ENCODE assay signal across 19 cellular contexts in genomic region chr16:77207029-77207428, GRCh38. TPM values are rescaled to one million over a fixed set of nuclear protein-coding genes. Genes with fewer than 3 reads are reported as not detected.
DNase-seq lines count a peak whose midpoint lies in the region; ATAC-seq, FAIRE-seq and TF ChIP-seq lines count a peak whose summit lies in the region.
"Had no signal": no experiment of that assay in that cellular context is flagged by ENCODE, and none has a peak within 500 bp of the region (broad histone marks: within the 10 kb centered on the region; RNA-seq: fewer than 3 reads in every experiment).

No MANE protein-coding gene starts in this region.

- DNase-seq in HepG2 (ENCODE audit: low spot score): no peak
- no peak for DNase-seq in right lobe of liver
- no peak for DNase-seq in WERI-Rb-1
- no peak for DNase-seq in breast epithelium (ENCODE audit: low spot score in 2 of 2)
- DNase-seq in ascending aorta (ENCODE audit: low spot score in 2 of 2): no peak
- DNase-seq in HUDEP-2 (lab: John Stamatoyannopoulos, UW; ENCODE audit: unreplicated experiment in 76 of 76): no peak
- DNase-seq: 8988T; C1 segment of cervical spinal cord; Calu3; CD4-positive, alpha-beta T cell; DMS 273 treated with DMSO at 0.1 percent for 48 hours; H9; IMR-90; KG1 had no signal

- WGBS in HepG2 (ENCODE audit: low lambda C conversion rate): 52% methylated on average over 5 of the region's 5 CpGs
- WGBS in right lobe of liver (ENCODE audit: insufficient coverage, low coverage, low lambda C conversion rate, missing lambda C conversion rate): 49% methylated on average over 4 of the region's 5 CpGs
- 63% methylated on average over 5 of the region's 5 CpGs for WGBS in liver

- no peaks in the 10 kb centered on the region for H3K79me2 ChIP-seq in HepG2 (ENCODE audit: insufficient read depth, low read length)

- no peaks in the 10 kb centered on the region for H4K20me1 ChIP-seq in HepG2 (ENCODE audit: insufficient read depth, low read length)

- BruUV-seq in HepG2 (replicated peaks; lab: Mats Ljungman, UMichigan): no TSS peak

- no peak for FAIRE-seq in HepG2 (lab: Jason Lieb, UNC)
- FAIRE-seq: GM18507, HTR-8/SVneo had no signal

- TF ChIP-seq CTCF in HepG2 (CRISPR knock-in tag; IDR thresholded peaks at IDR 0.05): no peak
- TF ChIP-seq CTCF in right lobe of liver (IDR thresholded peaks at IDR 0.05): no peak
- TF ChIP-seq CTCF in WERI-Rb-1 (IDR thresholded peaks at IDR 0.05; ENCODE audit: low read depth, low read length): no peak
- TF ChIP-seq CTCF in liver (IDR thresholded peaks at IDR 0.05; ENCODE audit: low read depth, low read length, missing input control): no peak
- TF ChIP-seq CTCF in breast epithelium (IDR thresholded peaks at IDR 0.05): no peak
- no peak for TF ChIP-seq CTCF in ascending aorta (IDR thresholded peaks at IDR 0.05)

- TF ChIP-seq RAD21 in HepG2 (CRISPR knock-in tag; IDR thresholded peaks at IDR 0.05) (no peak), liver (IDR thresholded peaks at IDR 0.05) (no peak)

- H3K4me1 ChIP-seq in HepG2 (ENCODE audit: insufficient read depth, low read length) (peaks cover 6% of the 10 kb centered on the region), right lobe of liver (no peaks in the 10 kb centered on the region), liver (ENCODE audit: control insufficient read depth in 4 of 4, insufficient read depth in 4 of 4, low read length in 3 of 4) (peaks cover 0 to 1% (median 0%) of the 10 kb centered on the region in 4 donors), breast epithelium (no peaks in the 10 kb centered on the region), ascending aorta (peaks cover 0 to under 1% of the 10 kb centered on the region in 2 donors)

- no peak overlapping the region for H3K4me2 ChIP-seq in HepG2 (ENCODE audit: low read depth, low read length)

- in situ Hi-C loops in HepG2 (cut with HindIII; ENCODE audit: extremely low pct_ligation_motif_present, low pct_unique_long_range_greater_than_20kb): no loop called here

- H3K9me3 ChIP-seq in HepG2 (ENCODE audit: low read length): no peaks in the 10 kb centered on the region
- H3K9me3 ChIP-seq in right lobe of liver: no peaks in the 10 kb centered on the region
- H3K9me3 ChIP-seq in WERI-Rb-1 (ENCODE audit: severe bottlenecking): no peaks in the 10 kb centered on the region
- no peaks in the 10 kb centered on the region for H3K9me3 ChIP-seq in liver (ENCODE audit: control insufficient read depth in 4 of 4, low read length in 3 of 4)
- no peaks in the 10 kb centered on the region for H3K9me3 ChIP-seq in breast epithelium
- no peaks in the 10 kb centered on the region for H3K9me3 ChIP-seq in ascending aorta

- no peak for TF ChIP-seq EP300 in HepG2 (IDR thresholded peaks at IDR 0.05; ENCODE audit: low read depth in 2 of 2, low read length in 2 of 2)
- no peak for TF ChIP-seq EP300 in HepG2 (CRISPR knock-in tag; IDR thresholded peaks at IDR 0.05; ENCODE audit: borderline replicate concordance)

- H3K27me3 ChIP-seq in HepG2 (ENCODE audit: control insufficient read depth in 1 of 2, insufficient read depth in 2 of 2, low read length in 2 of 2) (peaks cover 0 to 13% of the 10 kb centered on the region in 2 experiments; a peak in 2 of 5 replicates), right lobe of liver (no peaks in the 10 kb centered on the region), WERI-Rb-1 (ENCODE audit: insufficient read depth, low read depth, severe bottlenecking) (no peaks in the 10 kb centered on the region), liver (ENCODE audit: control insufficient read depth in 4 of 4, insufficient read depth in 4 of 4, low read length in 3 of 4) (no peaks in the 10 kb centered on the region), breast epithelium (no peaks in the 10 kb centered on the region), ascending aorta (no peaks in the 10 kb centered on the region)

- no peak overlapping the region for H2AFZ ChIP-seq in HepG2 (ENCODE audit: low read length)
- H2AFZ ChIP-seq: GM23248 had no signal

- no peaks in the 10 kb centered on the region for H3K36me3 ChIP-seq in HepG2 (replicated peaks in 1 of 2; ENCODE audit: control insufficient read depth in 1 of 2, insufficient read depth in 2 of 2, low read length in 2 of 2)
- H3K36me3 ChIP-seq in right lobe of liver: no peaks in the 10 kb centered on the region
- H3K36me3 ChIP-seq in WERI-Rb-1: no peaks in the 10 kb centered on the region; the same call in 1 of the 2 replicates
- no peaks in the 10 kb centered on the region for H3K36me3 ChIP-seq in liver (ENCODE audit: control insufficient read depth in 4 of 4, insufficient read depth in 3 of 4, low read depth in 1 of 4, low read length in 3 of 4)
- H3K36me3 ChIP-seq in breast epithelium: no peaks in the 10 kb centered on the region
- no peaks in the 10 kb centered on the region for H3K36me3 ChIP-seq in ascending aorta

- intact Hi-C loops in HepG2 (cut with micrococcal nuclease; ENCODE audit: unreplicated experiment): no loop called here
- intact Hi-C loops in right lobe of liver (cut with DNase I): no loop called here
- intact Hi-C loops in breast epithelium (cut with DNase I; ENCODE audit: low total_unique reads): no loop called here
- intact Hi-C loops in ascending aorta (cut with DNase I): no loop called here

- CTCF ChIA-PET in HepG2 (lab: Yijun Ruan, JAX; ENCODE audit: low intra/inter-chr PET ratio, low total read pairs): no interaction called here

- H3K27ac ChIP-seq in HepG2 (ENCODE audit: extremely low read length, insufficient read depth, low read length) (no peak overlapping the region), right lobe of liver (no peak overlapping the region), WERI-Rb-1 (peak overlapping the region; percentile 78; the same call in 1 of the 2 replicates), liver (ENCODE audit: low read depth in 1 of 2, low read length in 2 of 2) (no peak overlapping the region), breast epithelium (no peak overlapping the region), ascending aorta (no peak overlapping the region)
- H3K27ac ChIP-seq: GM23248 had no signal

- H3K9ac ChIP-seq in HepG2 (ENCODE audit: insufficient read depth, low read depth, low read length): no peak overlapping the region
- no peak overlapping the region for H3K9ac ChIP-seq in liver (ENCODE audit: low read depth in 1 of 2, low read length in 2 of 2)
- H3K9ac ChIP-seq: GM23248 had no signal

- TF ChIP-seq POLR2A in HepG2 (IDR thresholded peaks at IDR 0.05; ENCODE audit: insufficient read depth in 1 of 2, low read depth in 2 of 2, low read length in 2 of 2) (no peak), right lobe of liver (IDR thresholded peaks at IDR 0.05) (no peak), breast epithelium (IDR thresholded peaks at IDR 0.05) (no peak)

- H3K4me3 ChIP-seq in HepG2 (replicated peaks in 1 of 3; ENCODE audit: insufficient read depth in 1 of 3, low read depth in 2 of 3, low read length in 3 of 3): no peak overlapping the region
- H3K4me3 ChIP-seq in right lobe of liver: no peak overlapping the region
- no peak overlapping the region for H3K4me3 ChIP-seq in WERI-Rb-1 (ENCODE audit: low read depth, low read length)
- no peak overlapping the region for H3K4me3 ChIP-seq in liver (ENCODE audit: low read depth in 1 of 3, low read length in 3 of 3)
- H3K4me3 ChIP-seq in breast epithelium: no peak overlapping the region
- no peak overlapping the region for H3K4me3 ChIP-seq in ascending aorta
- H3K4me3 ChIP-seq: GM23248 had no signal

- ATAC-seq in HepG2: no peak
- ATAC-seq in right lobe of liver: no peak

- POLR2A ChIA-PET in HepG2 (lab: Yijun Ruan, JAX): no interaction called here

RNA-seq across cellular contexts. Expression of gene SYCE1L, which starts 7.8 kb away (rescaled TPM):
- 0.22 TPM in 1 of 2 replicates, not detected in the other for total RNA-seq in HepG2 (2016; rRNA removed; fragmentation: Illumina TruSeq; extraction: Trizol)
- total RNA-seq in HepG2 (2016; cell fraction: cytosol; rRNA removed; fragmentation: Illumina TruSeq; extraction: Trizol; ENCODE audit: low read depth): not detected in 2 replicates
- not detected in 2 replicates for total RNA-seq in HepG2 (2016; cell fraction: insoluble cytoplasmic fraction; rRNA removed; fragmentation: Illumina TruSeq; extraction: Trizol)
- total RNA-seq in HepG2 (2016; cell fraction: membrane; rRNA removed; fragmentation: Illumina TruSeq; extraction: Trizol): 3.0 TPM in 1 of 2 replicates, not detected in the other
- total RNA-seq in HepG2 (2016; cell fraction: nucleus; rRNA removed; fragmentation: Illumina TruSeq; extraction: Trizol): 0.63 TPM in 1 of 2 replicates, not detected in the other
- polyA plus RNA-seq in HepG2 (2011; rRNA removed): 0.16 TPM in 1 of 2 replicates, not detected in the other
- polyA plus RNA-seq in HepG2 (2011; cell fraction: cytosol; rRNA removed): not detected in 2 replicates
- polyA plus RNA-seq in HepG2 (2011; cell fraction: nucleus; rRNA removed): 0.61 and 0.74 TPM in 2 replicates
- polyA plus RNA-seq in HepG2 (2012): 0.17 TPM in 1 of 2 replicates, not detected in the other
- polyA plus RNA-seq in HepG2 (2016; cell fraction: cytosol; fragmentation: Illumina TruSeq; extraction: Trizol; ENCODE audit: low read depth): 0.26 TPM in 1 of 2 replicates, not detected in the other
- polyA plus RNA-seq in HepG2 (2016; cell fraction: insoluble cytoplasmic fraction; fragmentation: Illumina TruSeq; extraction: Trizol; ENCODE audit: low read depth): not detected in 2 replicates
- polyA plus RNA-seq in HepG2 (2016; cell fraction: membrane; fragmentation: Illumina TruSeq; extraction: Trizol; ENCODE audit: low read depth): not detected in 2 replicates
- 0.82 and 1.3 TPM in 2 replicates for polyA plus RNA-seq in HepG2 (2016; cell fraction: nucleus; fragmentation: Illumina TruSeq; extraction: Trizol; ENCODE audit: insufficient read depth, low read depth)
- not detected in 2 replicates for polyA minus RNA-seq in HepG2 (2011; rRNA and poly(A)+ RNA removed; ENCODE audit: low replicate concordance)
- polyA minus RNA-seq in HepG2 (2011; cell fraction: cytosol; rRNA and poly(A)+ RNA removed): not detected in 2 replicates
- polyA minus RNA-seq in HepG2 (2011; cell fraction: nucleus; rRNA and poly(A)+ RNA removed): not detected in 2 replicates
- total RNA-seq in right lobe of liver: 1 to 10 TPM in 5 of 6 experiments, not detected in 1; 1.1 to 2.2 (median 1.4) TPM
- not detected for total RNA-seq in liver
- under 1 TPM; 0.51 to 0.69 TPM for polyA plus RNA-seq in liver
- 1 to 10 TPM in 2 of 3 donors, under 1 TPM in 1; 0.48 to 5.1 (median 3.6) TPM for total RNA-seq in breast epithelium
- not detected for total RNA-seq in ascending aorta
- total RNA-seq: Daoy, GM23248, IMR-90 had no signal
- polyA plus RNA-seq: GM23248 had no signal

RNA-seq across cellular contexts. Expression of gene MON1B, which starts 16.0 kb away (rescaled TPM):
- total RNA-seq in HepG2 (2016; rRNA removed; fragmentation: Illumina TruSeq; extraction: Trizol) (13.8 and 15.6 TPM in 2 replicates), right lobe of liver (10 to 100 TPM; 16.6 to 30.1 (median 27.3) TPM), liver (10 to 100 TPM in 1 of 2 donors, 1 to 10 TPM in 1; 7.1 to 14.1 TPM), breast epithelium (10 to 100 TPM; 21.6 to 26.6 (median 22.5) TPM), ascending aorta (31.9 TPM)
- 1.8 and 2.0 TPM in 2 replicates for total RNA-seq in HepG2 (2016; cell fraction: cytosol; rRNA removed; fragmentation: Illumina TruSeq; extraction: Trizol; ENCODE audit: low read depth)
- total RNA-seq in HepG2 (2016; cell fraction: insoluble cytoplasmic fraction; rRNA removed; fragmentation: Illumina TruSeq; extraction: Trizol): 11.5 and 16.2 TPM in 2 replicates
- 5.9 and 6.3 TPM in 2 replicates for total RNA-seq in HepG2 (2016; cell fraction: membrane; rRNA removed; fragmentation: Illumina TruSeq; extraction: Trizol)
- 13.9 and 18.2 TPM in 2 replicates for total RNA-seq in HepG2 (2016; cell fraction: nucleus; rRNA removed; fragmentation: Illumina TruSeq; extraction: Trizol)
- polyA plus RNA-seq in HepG2 (2011; rRNA removed) (13.4 and 15.5 TPM in 2 replicates), liver (10 to 100 TPM; 10.7 to 23.5 TPM)
- polyA plus RNA-seq in HepG2 (2011; cell fraction: cytosol; rRNA removed): 11.1 and 13.9 TPM in 2 replicates
- 54.1 and 62.7 TPM in 2 replicates for polyA plus RNA-seq in HepG2 (2011; cell fraction: nucleus; rRNA removed)
- polyA plus RNA-seq in HepG2 (2012): 12.2 and 15.6 TPM in 2 replicates
- 1.2 and 1.4 TPM in 2 replicates for polyA plus RNA-seq in HepG2 (2016; cell fraction: cytosol; fragmentation: Illumina TruSeq; extraction: Trizol; ENCODE audit: low read depth)
- polyA plus RNA-seq in HepG2 (2016; cell fraction: insoluble cytoplasmic fraction; fragmentation: Illumina TruSeq; extraction: Trizol; ENCODE audit: low read depth): 14.6 and 21.8 TPM in 2 replicates
- 5.9 and 6.0 TPM in 2 replicates for polyA plus RNA-seq in HepG2 (2016; cell fraction: membrane; fragmentation: Illumina TruSeq; extraction: Trizol; ENCODE audit: low read depth)
- polyA plus RNA-seq in HepG2 (2016; cell fraction: nucleus; fragmentation: Illumina TruSeq; extraction: Trizol; ENCODE audit: insufficient read depth, low read depth): 42.3 and 49.3 TPM in 2 replicates
- polyA minus RNA-seq in HepG2 (2011; rRNA and poly(A)+ RNA removed; ENCODE audit: low replicate concordance): 23.3 and 35.2 TPM in 2 replicates
- polyA minus RNA-seq in HepG2 (2011; cell fraction: cytosol; rRNA and poly(A)+ RNA removed): 12.0 and 12.8 TPM in 2 replicates
- polyA minus RNA-seq in HepG2 (2011; cell fraction: nucleus; rRNA and poly(A)+ RNA removed): 15.9 and 18.8 TPM in 2 replicates
